9 cellular contexts compared by ENCODE assay signal in genomic region chr2:205687018-205687956, GRCh38. TPM values are rescaled to one million over a fixed set of nuclear protein-coding genes. Genes with fewer than 3 reads are reported as not detected.
DNase-seq lines count a peak whose midpoint lies in the region; ATAC-seq and TF ChIP-seq lines count a peak whose summit lies in the region.
"Had no signal": no experiment of that assay in that cellular context is flagged by ENCODE, and none has a peak within 500 bp of the region (broad histone marks: within the 10 kb centered on the region; RNA-seq: fewer than 3 reads in every experiment).

No MANE protein-coding gene starts in this region.

- peaks cover 19 to 58% (median 33%) of the 10 kb centered on the region in 3 donors for H3K27me3 Mint-ChIP-seq in naive B cell

- no peaks in the 10 kb centered on the region for H3K36me3 Mint-ChIP-seq in naive B cell

- H3K9me3 ChIP-seq in AG04450 (ENCODE audit: control insufficient read depth, insufficient read depth, low read length) (no peaks in the 10 kb centered on the region; the same call in 1 of the 2 replicates), HUES48 (ENCODE audit: control insufficient read depth, insufficient read depth, low read length) (no peaks in the 10 kb centered on the region), ectodermal cell (ENCODE audit: control insufficient read depth, low read length) (no peaks in the 10 kb centered on the region)
- H3K9me3 ChIP-seq: ascending aorta had no signal

- H3K27me3 ChIP-seq in AG04450 (ENCODE audit: control insufficient read depth, insufficient read depth, low read length) = no peaks in the 10 kb centered on the region
- peaks cover 60% of the 10 kb centered on the region for H3K27me3 ChIP-seq in HUES48 (ENCODE audit: control insufficient read depth, insufficient read depth, low read length)
- H3K27me3 ChIP-seq in ectodermal cell (ENCODE audit: control insufficient read depth, insufficient read depth, low read length, poor library complexity, severe bottlenecking) = peaks cover 31% of the 10 kb centered on the region
- H3K27me3 ChIP-seq: ascending aorta had no signal

- H3K27ac ChIP-seq in AG04450 (ENCODE audit: low read depth, low read length) = no peak overlapping the region
- peak overlapping the region; percentile 18 for H3K27ac ChIP-seq in HUES48 (ENCODE audit: low read depth, low read length)
- no peak overlapping the region for H3K27ac ChIP-seq in ectodermal cell (ENCODE audit: insufficient read depth, low read depth, low read length, poor library complexity, severe bottlenecking)

- no peak for TF ChIP-seq CTCF in AG04450 (IDR thresholded peaks at IDR 0.05; ENCODE audit: low read depth, low read length)

- peaks cover 43% of the 10 kb centered on the region for H3K4me1 ChIP-seq in HUES48 (ENCODE audit: control insufficient read depth, insufficient read depth, low read length)
- H3K4me1 ChIP-seq in ectodermal cell (ENCODE audit: control insufficient read depth, insufficient read depth, low read length) = peaks cover 25% of the 10 kb centered on the region

- H3K9ac ChIP-seq in HUES48 (ENCODE audit: low read depth, low read length) = no peak overlapping the region

- no peaks in the 10 kb centered on the region for H3K9me3 Mint-ChIP-seq in naive B cell

- H3K4me3 Mint-ChIP-seq in naive B cell = peak overlapping the region; percentile 85 to 93 (median 92)

- ATAC-seq in naive B cell (ENCODE audit: low read depth in 2 of 2) = no peak
- no peak for ATAC-seq in HG03097 (IDR thresholded peaks at IDR 0.05; ENCODE audit: low FRiP score, unreplicated experiment)
- no peak for ATAC-seq in GM19395 (IDR thresholded peaks at IDR 0.05; ENCODE audit: unreplicated experiment)
- no peak for ATAC-seq in GM21528 (IDR thresholded peaks at IDR 0.05; ENCODE audit: low FRiP score, unreplicated experiment)

- 48 to 55% methylated on average over 22 of the region's 22 CpGs for WGBS in ectodermal cell, 2 experiments

- POLR2A ChIA-PET in AG04450 (lab: Yijun Ruan, JAX) = interaction anchor here (0.6 kb wide), 1 partner anchor 37 kb away, joined by 6 read pairs; no protein-coding TSS in a partner anchor

- no peak for DNase-seq in AG04450 (ENCODE audit: low read depth, low spot score)
- DNase-seq in naive B cell = no peak
- DNase-seq in activated T-cell treated with anti-CD3 and anti-CD28 coated beads for 4 hours = no peak

- no peak overlapping the region for H3K27ac Mint-ChIP-seq in naive B cell

- peaks cover 34 to 42% (median 40%) of the 10 kb centered on the region in 3 donors for H3K4me1 Mint-ChIP-seq in naive B cell

- peak overlapping the region; percentile 70 for H3K4me3 ChIP-seq in AG04450 (ENCODE audit: low read depth, low read length)
- peak overlapping the region; percentile 70 for H3K4me3 ChIP-seq in HUES48 (ENCODE audit: low read depth, low read length)
- peak overlapping the region; percentile 60 for H3K4me3 ChIP-seq in ectodermal cell (ENCODE audit: insufficient read depth, low read depth, low read length)

- H3K36me3 ChIP-seq in HUES48 (ENCODE audit: control insufficient read depth, insufficient read depth, low read length) = no peaks in the 10 kb centered on the region
- H3K36me3 ChIP-seq in ectodermal cell (ENCODE audit: control insufficient read depth, insufficient read depth, low read length) = no peaks in the 10 kb centered on the region
- H3K36me3 ChIP-seq: ascending aorta had no signal

- CTCF ChIA-PET in AG04450 (lab: Charles Lee) = interaction anchor here (0.8 to 2.5 kb wide), 6 partner anchors 13 to 1426 kb away, joined by 3 to 9 read pairs (median 4); no protein-coding TSS in a partner anchor

RNA-seq across cellular contexts. Expression of gene NRP2, which starts 5.0 kb away (rescaled TPM):
- polyA plus RNA-seq in AG04450 (2011; rRNA removed) = 106 and 114 TPM in 2 replicates
- polyA minus RNA-seq in AG04450 (2011; rRNA and poly(A)+ RNA removed) = 127 and 153 TPM in 2 replicates
- polyA plus RNA-seq in ectodermal cell (2013, experiment 1 of 4) = 264 TPM
- 199 TPM for polyA plus RNA-seq in ectodermal cell (2013, experiment 2 of 4)
- 129 TPM for polyA plus RNA-seq in ectodermal cell (2013, experiment 3 of 4)
- 139 TPM for polyA plus RNA-seq in ectodermal cell (2013, experiment 4 of 4)
- 1 to 10 TPM in 4 of 6 donors, under 1 TPM in 2; 0.49 to 7.6 (median 2.0) TPM for polyA plus RNA-seq in naive B cell (ENCODE audit: low read depth in 6 of 6)

Comparison
In these comparisons a context has a peak if more than half of its experiments do, and no peak if none do; other contexts are left out.
1. RNA of gene NRP2, which starts 5.0 kb away (polyA plus RNA-seq): 106 to 114 TPM in AG04450; 0.49 to 7.6 TPM in naive B cell; every median in the first group is over 10 times any median in the second.
2. Peak in every context shown above with its lines, with median percentiles within 50 percentile points of each other: H3K4me3 ChIP-seq.